In genomic region chr17:9890124-9890523, GRCh38 we compare ENCODE assay signal across 8 cellular contexts. TPM values are rescaled to one million over a fixed set of nuclear protein-coding genes. Genes with fewer than 3 reads are reported as not detected.
DNase-seq lines count a peak whose midpoint lies in the region; ATAC-seq, FAIRE-seq and TF ChIP-seq lines count a peak whose summit lies in the region.

No MANE protein-coding gene starts in this region.

- H3K9me3 ChIP-seq in breast epithelium: peaks cover 0 to 6% of the 10 kb centered on the region in 2 donors
- no peaks in the 10 kb centered on the region for H3K9me3 ChIP-seq in NT2/D1 (ENCODE audit: insufficient read depth, low read length)
- H3K9me3 ChIP-seq in gastroesophageal sphincter: peaks cover 0 to 9% (median 0%) of the 10 kb centered on the region in 3 donors
- H3K9me3 ChIP-seq in transverse colon: no peaks in the 10 kb centered on the region
- H3K9me3 ChIP-seq in small intestine (ENCODE audit: control insufficient read depth, low read depth): no peaks in the 10 kb centered on the region
- no peaks in the 10 kb centered on the region for H3K9me3 ChIP-seq in uterus

- peaks cover 6% of the 10 kb centered on the region for H3K36me3 Mint-ChIP-seq in MCF 10A (ENCODE audit: insufficient read depth, unreplicated experiment)

- peaks cover 10% of the 10 kb centered on the region for H3K4me1 Mint-ChIP-seq in MCF 10A (ENCODE audit: insufficient read depth, unreplicated experiment)

- no peaks in the 10 kb centered on the region for H3K27me3 Mint-ChIP-seq in MCF 10A (ENCODE audit: insufficient read depth, unreplicated experiment)

- no peak overlapping the region for H3K9ac ChIP-seq in NT2/D1 (ENCODE audit: insufficient read length, low read depth)

- ATAC-seq in gastroesophageal sphincter: no peak

- DNase-seq in MCF 10A (ENCODE audit: unreplicated experiment) (peak; percentile 63), breast epithelium (ENCODE audit: low spot score in 2 of 2) (no peak), NT2/D1 (ENCODE audit: low read depth, low spot score) (peak; percentile 59), transverse colon (no peak), small intestine (no peak), uterus (no peak), NCI-H187 (lab: John Stamatoyannopoulos, UW) (no peak)

- CTCF ChIA-PET in MCF 10A (lab: Yijun Ruan, JAX): interaction anchor here (0.6 to 2.4 kb wide), 5 partner anchors 12 to 1819 kb away, joined by 3 to 5 read pairs (median 4); no protein-coding TSS in a partner anchor

- in situ Hi-C loops in transverse colon (cut with MboI; ENCODE audit: low pct_ligation_motif_present in 1 of 4, low pct_unique_long_range_greater_than_20kb in 1 of 4, low sequenced_read_pairs in 3 of 4): loop anchor here in 1 of 4 donors (25.0 kb wide), 1 partner anchor 153 kb away; no protein-coding TSS in a partner anchor

- intact Hi-C loops in MCF 10A (cut with micrococcal nuclease): no loop called here
- intact Hi-C loops in breast epithelium (cut with DNase I; ENCODE audit: low total_unique reads): no loop called here
- intact Hi-C loops in transverse colon (cut with DNase I; ENCODE audit: low total_unique reads): no loop called here
- intact Hi-C loops in uterus (cut with DNase I; ENCODE audit: low total_unique reads): no loop called here

- no peak for FAIRE-seq in small intestine (lab: Jason Lieb, UNC)

- TF ChIP-seq POLR2A in breast epithelium (IDR thresholded peaks at IDR 0.05) (no peak), gastroesophageal sphincter (IDR thresholded peaks at IDR 0.05) (no peak), transverse colon (IDR thresholded peaks at IDR 0.05) (no peak), uterus (IDR thresholded peaks at IDR 0.05) (no peak)

- H3K4me1 ChIP-seq in breast epithelium (no peaks in the 10 kb centered on the region), NT2/D1 (ENCODE audit: insufficient read depth, insufficient read length) (no peaks in the 10 kb centered on the region), gastroesophageal sphincter (no peaks in the 10 kb centered on the region), transverse colon (no peaks in the 10 kb centered on the region), small intestine (ENCODE audit: control insufficient read depth in 2 of 2, insufficient read depth in 1 of 2, low read depth in 1 of 2, low read length in 1 of 2) (no peaks in the 10 kb centered on the region), uterus (no peaks in the 10 kb centered on the region)

- H3K9me3 Mint-ChIP-seq in MCF 10A (ENCODE audit: unreplicated experiment): peaks cover 6% of the 10 kb centered on the region

- TF ChIP-seq CTCF in MCF 10A (IDR thresholded peaks at IDR 0.05; ENCODE audit: unreplicated experiment) (peak; percentile 37), breast epithelium (IDR thresholded peaks at IDR 0.05) (no peak), gastroesophageal sphincter (IDR thresholded peaks at IDR 0.05) (peak; percentile 26 to 66 (median 40)), transverse colon (IDR thresholded peaks at IDR 0.05) (peak in 4 of 5 experiments; percentile 28 to 36 (median 31)), uterus (IDR thresholded peaks at IDR 0.05) (peak in 1 of 4 experiments; percentile 26)

- TF ChIP-seq EP300 in gastroesophageal sphincter (IDR thresholded peaks at IDR 0.05): no peak
- TF ChIP-seq EP300 in transverse colon (IDR thresholded peaks at IDR 0.05; ENCODE audit: low read depth): no peak

- H3K4me3 Mint-ChIP-seq in MCF 10A (ENCODE audit: unreplicated experiment): no peak overlapping the region

- H3K4me3 ChIP-seq in breast epithelium (no peak overlapping the region), NT2/D1 (ENCODE audit: insufficient read length, low read depth) (no peak overlapping the region), gastroesophageal sphincter (no peak overlapping the region), transverse colon (no peak overlapping the region), small intestine (ENCODE audit: low read depth in 1 of 2, low read length in 2 of 2) (no peak overlapping the region), uterus (no peak overlapping the region)

- WGBS in gastroesophageal sphincter (ENCODE audit: low coverage in 1 of 2), 2 donors: 0 to 33% methylated on average over 1 of the region's 2 CpGs
- WGBS in transverse colon (ENCODE audit: low coverage in 1 of 2), 2 donors: 20 to 22% methylated on average over 1 to 2 of the region's 2 CpGs
- 7 to 33% (median 16%) methylated on average over 2 of the region's 2 CpGs for WGBS in small intestine, 3 donors

- H3K27me3 ChIP-seq in breast epithelium (peaks cover 0 to 4% of the 10 kb centered on the region in 2 donors), NT2/D1 (ENCODE audit: insufficient read depth, insufficient read length) (no peaks in the 10 kb centered on the region), gastroesophageal sphincter (no peaks in the 10 kb centered on the region), transverse colon (no peaks in the 10 kb centered on the region), small intestine (ENCODE audit: control insufficient read depth in 2 of 2, insufficient read depth in 2 of 2, low read length in 2 of 2) (no peaks in the 10 kb centered on the region), uterus (no peaks in the 10 kb centered on the region)

- no peak overlapping the region for H3K27ac Mint-ChIP-seq in MCF 10A (ENCODE audit: low read depth, unreplicated experiment)

- BruUV-seq in MCF 10A (replicated peaks; lab: Mats Ljungman, UMichigan): no TSS peak

- POLR2A ChIA-PET in MCF 10A (lab: Yijun Ruan, JAX): no interaction called here

- H3K36me3 ChIP-seq in breast epithelium (no peaks in the 10 kb centered on the region), NT2/D1 (ENCODE audit: insufficient read depth, insufficient read length, low read length) (no peaks in the 10 kb centered on the region), gastroesophageal sphincter (no peaks in the 10 kb centered on the region), transverse colon (no peaks in the 10 kb centered on the region), small intestine (ENCODE audit: control insufficient read depth in 2 of 2, insufficient read depth in 2 of 2, low read length in 2 of 2) (no peaks in the 10 kb centered on the region), uterus (no peaks in the 10 kb centered on the region)

- H3K27ac ChIP-seq in breast epithelium (no peak overlapping the region), gastroesophageal sphincter (no peak overlapping the region), transverse colon (no peak overlapping the region), small intestine (ENCODE audit: low read depth in 1 of 2, low read length in 1 of 2) (no peak overlapping the region), uterus (no peak overlapping the region)

RNA-seq across cellular contexts. Expression of gene RCVRN, which starts 14.9 kb away (rescaled TPM):
- total RNA-seq in MCF 10A (2022): not detected in 2 replicates
- under 1 TPM; 0.15 to 0.66 (median 0.32) TPM for total RNA-seq in breast epithelium
- total RNA-seq in gastroesophageal sphincter: under 1 TPM in 3 of 4 donors, not detected in 1; 0.27 to 0.81 (median 0.32) TPM
- total RNA-seq in transverse colon: not detected
- under 1 TPM in 1 of 3 donors, not detected in 2; 0.12 TPM for polyA plus RNA-seq in small intestine
- under 1 TPM in 1 of 4 donors, not detected in 3; 0.88 TPM for total RNA-seq in uterus

Comparison
In these comparisons a context has a peak if more than half of its experiments do, and no peak if none do; other contexts are left out.
1. DNase-seq: peak in MCF 10A (single experiment) and NT2/D1 (single experiment); none in breast epithelium (0 of 2), transverse colon (single experiment), small intestine (single experiment), uterus (0 of 2) and NCI-H187 (0 of 2).
2. CTCF ChIP-seq: peak in MCF 10A (single experiment), gastroesophageal sphincter (4 of 4) and transverse colon (4 of 5); none in breast epithelium (0 of 3).